34 cellular contexts compared by ENCODE assay signal in the genomic region with DNA sequence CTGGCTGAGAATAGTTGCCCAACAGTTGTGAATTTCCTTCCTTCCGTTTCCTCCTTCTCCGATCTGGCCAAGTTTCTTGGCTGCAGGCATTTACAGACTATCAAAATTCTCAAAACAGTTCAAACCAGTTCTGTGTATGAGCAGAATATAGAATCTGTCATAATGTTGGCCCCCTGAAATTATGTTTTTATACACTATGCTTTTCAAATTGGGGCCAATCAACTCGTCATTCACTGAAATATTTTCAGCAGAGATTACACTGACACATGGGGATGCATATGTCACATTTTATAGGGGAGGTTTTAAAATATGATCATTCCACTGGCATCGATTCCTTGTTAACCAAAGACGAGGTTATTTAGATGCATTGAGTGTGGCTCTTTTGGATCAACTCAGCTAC.
"Had no signal": no experiment of that assay in that cellular context is flagged by ENCODE, and none has a peak within 500 bp of the region (broad histone marks: within the 10 kb centered on the region; RNA-seq: fewer than 3 reads in every experiment).

No MANE protein-coding gene starts in this region.

- H3K27me3 ChIP-seq: MG63 had no signal

- H3K9ac ChIP-seq: KMS-11 had no signal

- H3K4me2 ChIP-seq: KMS-11 had no signal

- DNase-seq: Karpas-422, Kasumi-1, MG63, MM.1S, MV-4-11, NCI-H1048, NCI-H1092, NCI-H1092 treated with DMSO at 0.1 percent for 48 hours, NCI-H1105, NCI-H1105 treated with DMSO at 0.1 percent for 48 hours, NCI-H1417, NCI-H1417 treated with DMSO at 0.1 percent for 48 hours, NCI-H1436, NCI-H1436 treated with DMSO at 0.1 percent for 48 hours, NCI-H146, NCI-H1694, NCI-H1694 treated with DMSO at 0.1 percent for 48 hours, NCI-H187, NCI-H187 treated with DMSO at 0.1 percent for 48 hours, NCI-H1930, NCI-H2029, NCI-H2029 treated with DMSO at 0.1 percent for 48 hours, NCI-H2081, NCI-H2081 treated with DMSO at 0.1 percent for 48 hours, NCI-H2107, NCI-H2171, NCI-H2171 treated with DMSO at 0.1 percent for 48 hours, NCI-H2227 treated with DMSO at 0.1 percent for 48 hours, NCI-H226, NCI-H345, NCI-H446, NCI-H446 treated with DMSO at 0.1 percent for 48 hours, NCI-H510A had no signal

- H3K9me3 ChIP-seq: MG63 had no signal

- H3K27ac ChIP-seq: KMS-11 had no signal

- H3K4me3 ChIP-seq: MG63 had no signal

- H3K36me3 ChIP-seq: MG63 had no signal
